In the genomic region with DNA sequence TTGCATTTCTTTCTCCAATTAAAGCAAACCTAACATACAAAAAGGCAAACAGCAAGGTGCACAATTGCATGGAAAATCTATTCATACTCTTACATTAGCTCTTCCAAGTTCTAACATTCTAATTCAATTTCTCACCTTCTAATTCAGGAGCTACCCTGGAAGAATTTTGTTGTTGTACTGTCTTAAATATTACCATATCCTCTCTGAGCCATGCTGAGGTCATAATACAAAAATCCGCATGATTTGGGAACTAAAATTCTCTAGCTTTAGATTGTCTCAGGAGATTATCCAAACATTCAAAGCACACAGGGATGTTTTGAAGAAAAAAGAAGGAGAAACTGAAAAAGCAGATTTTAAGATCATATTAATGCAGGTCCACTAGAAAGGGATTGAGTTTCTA, we compare ENCODE assay signal across 2 cellular contexts.
TF ChIP-seq lines count a peak whose summit lies in the region.

No MANE protein-coding gene starts in this region.

TF ChIP-seq in SK-N-SH, 30 proteins besides CTCF, POLR2A, EP300 and RAD21 (continued from another document):
- TF ChIP-seq, protein P1, sequence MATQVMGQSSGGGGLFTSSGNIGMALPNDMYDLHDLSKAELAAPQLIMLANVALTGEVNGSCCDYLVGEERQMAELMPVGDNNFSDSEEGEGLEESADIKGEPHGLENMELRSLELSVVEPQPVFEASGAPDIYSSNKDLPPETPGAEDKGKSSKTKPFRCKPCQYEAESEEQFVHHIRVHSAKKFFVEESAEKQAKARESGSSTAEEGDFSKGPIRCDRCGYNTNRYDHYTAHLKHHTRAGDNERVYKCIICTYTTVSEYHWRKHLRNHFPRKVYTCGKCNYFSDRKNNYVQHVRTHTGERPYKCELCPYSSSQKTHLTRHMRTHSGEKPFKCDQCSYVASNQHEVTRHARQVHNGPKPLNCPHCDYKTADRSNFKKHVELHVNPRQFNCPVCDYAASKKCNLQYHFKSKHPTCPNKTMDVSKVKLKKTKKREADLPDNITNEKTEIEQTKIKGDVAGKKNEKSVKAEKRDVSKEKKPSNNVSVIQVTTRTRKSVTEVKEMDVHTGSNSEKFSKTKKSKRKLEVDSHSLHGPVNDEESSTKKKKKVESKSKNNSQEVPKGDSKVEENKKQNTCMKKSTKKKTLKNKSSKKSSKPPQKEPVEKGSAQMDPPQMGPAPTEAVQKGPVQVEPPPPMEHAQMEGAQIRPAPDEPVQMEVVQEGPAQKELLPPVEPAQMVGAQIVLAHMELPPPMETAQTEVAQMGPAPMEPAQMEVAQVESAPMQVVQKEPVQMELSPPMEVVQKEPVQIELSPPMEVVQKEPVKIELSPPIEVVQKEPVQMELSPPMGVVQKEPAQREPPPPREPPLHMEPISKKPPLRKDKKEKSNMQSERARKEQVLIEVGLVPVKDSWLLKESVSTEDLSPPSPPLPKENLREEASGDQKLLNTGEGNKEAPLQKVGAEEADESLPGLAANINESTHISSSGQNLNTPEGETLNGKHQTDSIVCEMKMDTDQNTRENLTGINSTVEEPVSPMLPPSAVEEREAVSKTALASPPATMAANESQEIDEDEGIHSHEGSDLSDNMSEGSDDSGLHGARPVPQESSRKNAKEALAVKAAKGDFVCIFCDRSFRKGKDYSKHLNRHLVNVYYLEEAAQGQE (IDR thresholded peaks at IDR 0.05; ENCODE audit: low read depth, low read length), result no peak
- peak; percentile 37; the same call in 1 of the 2 replicates for TF ChIP-seq JUND (IDR thresholded peaks at IDR 0.05)
- TF ChIP-seq TCF12 (IDR thresholded peaks at IDR 0.05), result peak; percentile 28; the same call in 1 of the 2 replicates

TF ChIP-seq in SK-N-SH treated with all-trans-retinoic acid at 6 μM for 48 hours, 23 proteins besides CTCF, POLR2A, EP300 and RAD21 (continued from another document):
- TF ChIP-seq ZNF8 (CRISPR knock-in tag; IDR thresholded peaks at IDR 0.05), result no peak
- TF ChIP-seq ZNF565 (CRISPR knock-in tag; conservative IDR thresholded peaks at IDR 0.05; ENCODE audit: low read depth), result no peak
- no peak for TF ChIP-seq ZC3H10 (CRISPR knock-in tag; IDR thresholded peaks at IDR 0.05)
- TF ChIP-seq, protein P2, sequence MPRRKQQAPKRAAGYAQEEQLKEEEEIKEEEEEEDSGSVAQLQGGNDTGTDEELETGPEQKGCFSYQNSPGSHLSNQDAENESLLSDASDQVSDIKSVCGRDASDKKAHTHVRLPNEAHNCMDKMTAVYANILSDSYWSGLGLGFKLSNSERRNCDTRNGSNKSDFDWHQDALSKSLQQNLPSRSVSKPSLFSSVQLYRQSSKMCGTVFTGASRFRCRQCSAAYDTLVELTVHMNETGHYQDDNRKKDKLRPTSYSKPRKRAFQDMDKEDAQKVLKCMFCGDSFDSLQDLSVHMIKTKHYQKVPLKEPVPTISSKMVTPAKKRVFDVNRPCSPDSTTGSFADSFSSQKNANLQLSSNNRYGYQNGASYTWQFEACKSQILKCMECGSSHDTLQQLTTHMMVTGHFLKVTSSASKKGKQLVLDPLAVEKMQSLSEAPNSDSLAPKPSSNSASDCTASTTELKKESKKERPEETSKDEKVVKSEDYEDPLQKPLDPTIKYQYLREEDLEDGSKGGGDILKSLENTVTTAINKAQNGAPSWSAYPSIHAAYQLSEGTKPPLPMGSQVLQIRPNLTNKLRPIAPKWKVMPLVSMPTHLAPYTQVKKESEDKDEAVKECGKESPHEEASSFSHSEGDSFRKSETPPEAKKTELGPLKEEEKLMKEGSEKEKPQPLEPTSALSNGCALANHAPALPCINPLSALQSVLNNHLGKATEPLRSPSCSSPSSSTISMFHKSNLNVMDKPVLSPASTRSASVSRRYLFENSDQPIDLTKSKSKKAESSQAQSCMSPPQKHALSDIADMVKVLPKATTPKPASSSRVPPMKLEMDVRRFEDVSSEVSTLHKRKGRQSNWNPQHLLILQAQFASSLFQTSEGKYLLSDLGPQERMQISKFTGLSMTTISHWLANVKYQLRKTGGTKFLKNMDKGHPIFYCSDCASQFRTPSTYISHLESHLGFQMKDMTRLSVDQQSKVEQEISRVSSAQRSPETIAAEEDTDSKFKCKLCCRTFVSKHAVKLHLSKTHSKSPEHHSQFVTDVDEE (CRISPR knock-in tag; IDR thresholded peaks at IDR 0.05), result no peak
